In the genomic region with DNA sequence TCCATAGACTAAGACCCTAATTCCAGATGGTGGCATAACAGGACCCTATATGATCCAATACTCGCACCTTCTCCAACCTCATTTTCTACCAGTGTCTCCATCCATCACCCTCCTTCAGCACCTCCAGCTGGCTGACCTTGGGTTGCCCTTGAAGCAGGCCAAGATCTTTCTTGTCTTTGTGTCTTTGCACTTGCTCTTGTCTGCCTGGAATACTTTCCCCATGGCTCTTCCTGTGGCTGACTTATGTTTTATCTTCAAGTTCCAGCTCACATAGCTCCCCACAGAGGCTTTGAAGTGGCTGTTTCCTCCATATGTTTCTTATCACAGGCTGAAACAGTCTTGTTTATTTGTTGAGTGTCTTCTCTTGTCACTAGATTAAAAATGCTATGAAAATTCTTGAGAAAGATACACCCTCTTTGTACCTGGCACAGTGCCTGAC, we compare ENCODE assay signal across 18 cellular contexts. TPM values are rescaled to one million over a fixed set of nuclear protein-coding genes. Genes with fewer than 3 reads are reported as not detected.
DNase-seq lines count a peak whose midpoint lies in the region; ATAC-seq, FAIRE-seq and TF ChIP-seq lines count a peak whose summit lies in the region.
"Had no signal": no experiment of that assay in that cellular context is flagged by ENCODE, and none has a peak within 500 bp of the region (broad histone marks: within the 10 kb centered on the region; RNA-seq: fewer than 3 reads in every experiment).

No MANE protein-coding gene starts in this region.

- TF ChIP-seq CTCF in Caco-2 (IDR thresholded peaks at IDR 0.05; ENCODE audit: insufficient read depth in 1 of 2, low read depth in 1 of 2, low read length in 1 of 2, severe bottlenecking in 1 of 2, unreplicated experiment in 1 of 2) (no peak), H1 (IDR thresholded peaks at IDR 0.05; ENCODE audit: control extremely low read depth in 1 of 3, insufficient read depth in 1 of 3, low read depth in 1 of 3, low read length in 3 of 3) (no peak)

- H3K27ac Mint-ChIP-seq in Caco-2 (ENCODE audit: unreplicated experiment), result peak overlapping the region; percentile 87

- H3K79me1 ChIP-seq in H1 (ENCODE audit: low read depth, low read length), result no peaks in the 10 kb centered on the region

- H3K4me3 ChIP-seq in Caco-2 (ENCODE audit: low read depth, low read length) (no peak overlapping the region), H1 (ENCODE audit: extremely low read depth in 1 of 4, insufficient read depth in 2 of 4, low read depth in 3 of 4, low read length in 4 of 4) (no peak overlapping the region)
- H3K4me3 ChIP-seq: lung had no signal

- peaks cover 13% of the 10 kb centered on the region for H3K36me3 Mint-ChIP-seq in Caco-2 (ENCODE audit: insufficient read depth, unreplicated experiment)

- H3K27me3 Mint-ChIP-seq in Caco-2 (ENCODE audit: insufficient read depth, unreplicated experiment), result no peaks in the 10 kb centered on the region

- POLR2A ChIA-PET in Caco-2 (lab: Charles Lee) (interaction anchor here (0.6 kb wide), 1 partner anchor 18 kb away, joined by 3 read pairs; no protein-coding TSS in a partner anchor), H1 (lab: Charles Lee; ENCODE audit: partially characterized antibody) (no interaction called here)

- no peak overlapping the region for H4K5ac ChIP-seq in H1 (ENCODE audit: insufficient read length, low read depth, low read length)

- H3K9me3 Mint-ChIP-seq in Caco-2 (ENCODE audit: unreplicated experiment), result peaks cover 9% of the 10 kb centered on the region
- H3K9me3 Mint-ChIP-seq: central memory CD8-positive, alpha-beta T cell had no signal

- no peak overlapping the region for H3K56ac ChIP-seq in H1 (replicated peaks; ENCODE audit: insufficient read length, low read depth, low read length)

- H2AFZ ChIP-seq in H1 (ENCODE audit: low read length), result no peak overlapping the region

- no peak overlapping the region for H2AK5ac ChIP-seq in H1 (ENCODE audit: low read depth, low read length)

- TF ChIP-seq RAD21 in H1 (IDR thresholded peaks at IDR 0.05 in 1 of 2, conservative IDR thresholded peaks at IDR 0.05 in 1 of 2; ENCODE audit: low read depth in 2 of 2, low read length in 2 of 2), result no peak

- no TSS peak for BruUV-seq in Caco-2 (replicated peaks; lab: Mats Ljungman, UMichigan)

- H4K91ac ChIP-seq in H1 (replicated peaks; ENCODE audit: insufficient read length, low read length), result no peak overlapping the region

- H2BK20ac ChIP-seq in H1 (ENCODE audit: low read length), result 0 out of 2 replicates have a peak overlapping the region, but pooled peaks have one; percentile 18

- TF ChIP-seq EP300 in H1 (IDR thresholded peaks at IDR 0.05; ENCODE audit: borderline replicate concordance in 1 of 2, low read depth in 2 of 2, low read length in 2 of 2), result no peak

- H3K4me1 ChIP-seq in Caco-2, result peaks cover 78% of the 10 kb centered on the region
- peaks cover 1 to 5% (median 4%) of the 10 kb centered on the region in 4 experiments; a peak in 3 of 7 replicates for H3K4me1 ChIP-seq in H1 (replicated peaks in 1 of 4; ENCODE audit: control insufficient read depth in 3 of 4, insufficient read depth in 4 of 4, low read length in 3 of 4)

- H2BK120ac ChIP-seq in H1 (replicated peaks; ENCODE audit: low read depth, low read length), result no peak overlapping the region

- H3K27ac ChIP-seq in H1 (ENCODE audit: low read depth, low read length), result no peak overlapping the region

- no peaks in the 10 kb centered on the region for H4K20me1 ChIP-seq in H1 (replicated peaks in 1 of 2; ENCODE audit: control insufficient read depth in 1 of 2, insufficient read depth in 2 of 2, low read length in 2 of 2)

- H3K14ac ChIP-seq in H1 (ENCODE audit: insufficient read length), result no peak overlapping the region

- H3K18ac ChIP-seq in H1 (ENCODE audit: extremely low read depth, low read length), result no peak overlapping the region

- peak in 1 of 2 experiments; percentile 11 for DNase-seq in Caco-2
- peak; percentile 96 for DNase-seq in OCI-M1 (lab: John Stamatoyannopoulos, UW)
- DNase-seq in H1 (ENCODE audit: low read depth in 1 of 2, low spot score in 2 of 2), result no peak
- DNase-seq in mucosa of gallbladder (ENCODE audit: low spot score), result peak; percentile 11
- DNase-seq in iPS-NIHi11 (ENCODE audit: low spot score), result no peak
- DNase-seq in NK-92 (lab: John Stamatoyannopoulos, UW; ENCODE audit: unreplicated experiment), result no peak
- no peak for DNase-seq in activated T-cell treated with anti-CD3 and anti-CD28 coated beads, Interleukin-2, amount 50 U/mL, for 48 hours
- DNase-seq: activated CD4-positive, alpha-beta T cell treated with anti-CD3 and anti-CD28 coated beads, Interleukin-2, amount 50 U/mL, for 1 hour; activated gamma-delta T cell; NCI-H1436 treated with DMSO at 0.1 percent for 48 hours; NCI-H526 treated with DMSO at 0.1 percent for 48 hours; posterior cingulate gyrus; SIG-M5; stimulated activated naive CD8-positive, alpha-beta T cell treated with anti-CD3 and anti-CD28 coated beads, Interleukin-15, Interleukin-2, amounts not matched to agents 100 U/mL and 50 U/mL, for 24 hours had no signal

- H2BK12ac ChIP-seq in H1 (ENCODE audit: low read depth, low read length), result no peak overlapping the region

- FAIRE-seq in H1 (lab: Jason Lieb, UNC), result no peak
- FAIRE-seq: GM12891 had no signal

- H3K9ac ChIP-seq in H1 (replicated peaks in 1 of 4; ENCODE audit: extremely low read depth in 1 of 4, low read depth in 3 of 4, low read length in 3 of 4), result no peak overlapping the region

- TF ChIP-seq POLR2A in H1 (IDR thresholded peaks at IDR 0.05; ENCODE audit: control extremely low read depth in 1 of 2, low read depth in 2 of 2, low read length in 2 of 2), result no peak

- H3K36me3 ChIP-seq in Caco-2 (ENCODE audit: control insufficient read depth, insufficient read depth, low read length), result no peaks in the 10 kb centered on the region
- no peaks in the 10 kb centered on the region for H3K36me3 ChIP-seq in H1 (ENCODE audit: control insufficient read depth in 2 of 4, insufficient read depth in 4 of 4, low read length in 3 of 4)

- no peak overlapping the region for H3K4me2 ChIP-seq in H1 (ENCODE audit: insufficient read depth in 1 of 2, low read depth in 2 of 2, low read length in 2 of 2)

- H3K4me1 Mint-ChIP-seq in Caco-2 (ENCODE audit: low read depth, unreplicated experiment), result peaks cover 76% of the 10 kb centered on the region
- H3K4me1 Mint-ChIP-seq: central memory CD8-positive, alpha-beta T cell had no signal

- CTCF ChIA-PET in Caco-2 (lab: Charles Lee) (no interaction called here), H1 (lab: Charles Lee; ENCODE audit: partially characterized antibody) (no interaction called here)

- no peaks in the 10 kb centered on the region for H3K23me2 ChIP-seq in H1 (ENCODE audit: low read depth, low read length)

- intact Hi-C loops in Caco-2 (cut with micrococcal nuclease; ENCODE audit: unreplicated experiment), result loop anchor here (5.0 kb wide), 1 partner anchor 301 kb away; the partner anchor contains the start of gene PCTP

- H3K27me3 ChIP-seq in Caco-2 (replicated peaks; ENCODE audit: control insufficient read depth, insufficient read depth, low read length), result no peaks in the 10 kb centered on the region
- no peaks in the 10 kb centered on the region for H3K27me3 ChIP-seq in H1 (replicated peaks in 1 of 4; ENCODE audit: control insufficient read depth in 3 of 4, extremely low read depth in 1 of 4, insufficient read depth in 3 of 4, low read length in 3 of 4)

- no peak overlapping the region for H3K4ac ChIP-seq in H1 (replicated peaks; ENCODE audit: insufficient read length, low read depth, low read length)

- no peak for ATAC-seq in GM18520 (IDR thresholded peaks at IDR 0.05; ENCODE audit: unreplicated experiment)

- 89% methylated on average over 1 of the region's 1 CpG; no CpG with 5 or more reads in 1 of the 2 experiments for WGBS in H1 (ENCODE audit: extremely low coverage in 1 of 2, insufficient coverage in 1 of 2, insufficient read length in 1 of 2, insufficient replicate concordance in 2 of 2, low coverage in 1 of 2, low lambda C conversion rate in 2 of 2, missing lambda C conversion rate in 1 of 2), 2 experiments

- no peak overlapping the region for H4K8ac ChIP-seq in H1 (ENCODE audit: extremely low read depth, insufficient read depth, low read length)

- no peak overlapping the region for H2BK15ac ChIP-seq in H1 (ENCODE audit: low read length)

- H2BK5ac ChIP-seq in H1 (ENCODE audit: low read depth, low read length), result no peak overlapping the region

- H3K23ac ChIP-seq in H1 (ENCODE audit: insufficient read length), result no peak overlapping the region

- no peaks in the 10 kb centered on the region for H3K9me3 ChIP-seq in Caco-2
- H3K9me3 ChIP-seq in H1 (ENCODE audit: insufficient read depth in 2 of 2, low read depth in 1 of 2, low read length in 1 of 2), result no peaks in the 10 kb centered on the region

- H3K79me2 ChIP-seq in H1 (ENCODE audit: control insufficient read depth in 1 of 2, insufficient read depth in 2 of 2, low read length in 2 of 2), result no peaks in the 10 kb centered on the region

- H3K4me3 Mint-ChIP-seq in Caco-2 (ENCODE audit: unreplicated experiment), result peak overlapping the region; percentile 18
- H3K4me3 Mint-ChIP-seq: central memory CD8-positive, alpha-beta T cell had no signal

TF ChIP-seq in H1, 55 proteins besides CTCF, POLR2A, EP300 and RAD21:
- TF ChIP-seq KDM1A (IDR thresholded peaks at IDR 0.05; ENCODE audit: borderline replicate concordance, low read length), result no peak
- no peak for TF ChIP-seq ASH2L (IDR thresholded peaks at IDR 0.05; ENCODE audit: low read length)

RNA-seq across cellular contexts. Expression of gene MMD, which starts 29.6 kb away (rescaled TPM):
- total RNA-seq in Caco-2 (2022) (38.6 and 39.0 TPM in 2 replicates), mucosa of gallbladder (16.8 TPM)
- total RNA-seq in H1 (2021; fragmentation: NEBNext Ultra II Directional; extraction: Animal tissue kit (Norgen Biotek cat#: 25700)), result 34.0 and 37.8 TPM in 2 replicates
- 22.1 and 28.2 TPM in 2 replicates for polyA plus RNA-seq in H1 (2011; rRNA removed)
- 23.4 TPM for polyA plus RNA-seq in H1 (2011; cell fraction: cytosol; rRNA removed)
- 22.0 TPM for polyA plus RNA-seq in H1 (2011; cell fraction: nucleus; rRNA removed)
- polyA plus RNA-seq in H1 (2012, experiment 1 of 2), result 18.6 to 24.4 TPM (median 22.7 TPM) in 4 replicates
- polyA plus RNA-seq in H1 (2012, experiment 2 of 2), result 5.0 TPM
- polyA plus RNA-seq in H1 (2013, experiment 1 of 2), result 29.4 TPM
- polyA plus RNA-seq in H1 (2013, experiment 2 of 2), result 32.1 TPM
- 19.3 and 23.3 TPM in 2 replicates for polyA minus RNA-seq in H1 (2011; rRNA and poly(A)+ RNA removed)
- 9.0 TPM for polyA minus RNA-seq in H1 (2011; cell fraction: cytosol; rRNA and poly(A)+ RNA removed)
- polyA minus RNA-seq in H1 (2011; cell fraction: nucleus; rRNA and poly(A)+ RNA removed), result 20.8 TPM

Comparison
In these comparisons a context has a peak if more than half of its experiments do, and no peak if none do; other contexts are left out.
1. DNase-seq: peak in OCI-M1 (single experiment) and mucosa of gallbladder (single experiment); none in H1 (0 of 2), iPS-NIHi11 (single experiment), NK-92 (single experiment) and activated T-cell treated with anti-CD3 and anti-CD28 coated beads, Interleukin-2, amount 50 U/mL, for 48 hours (0 of 2).